Comparison of ENCODE assay signal across 15 cellular contexts in the genomic region with DNA sequence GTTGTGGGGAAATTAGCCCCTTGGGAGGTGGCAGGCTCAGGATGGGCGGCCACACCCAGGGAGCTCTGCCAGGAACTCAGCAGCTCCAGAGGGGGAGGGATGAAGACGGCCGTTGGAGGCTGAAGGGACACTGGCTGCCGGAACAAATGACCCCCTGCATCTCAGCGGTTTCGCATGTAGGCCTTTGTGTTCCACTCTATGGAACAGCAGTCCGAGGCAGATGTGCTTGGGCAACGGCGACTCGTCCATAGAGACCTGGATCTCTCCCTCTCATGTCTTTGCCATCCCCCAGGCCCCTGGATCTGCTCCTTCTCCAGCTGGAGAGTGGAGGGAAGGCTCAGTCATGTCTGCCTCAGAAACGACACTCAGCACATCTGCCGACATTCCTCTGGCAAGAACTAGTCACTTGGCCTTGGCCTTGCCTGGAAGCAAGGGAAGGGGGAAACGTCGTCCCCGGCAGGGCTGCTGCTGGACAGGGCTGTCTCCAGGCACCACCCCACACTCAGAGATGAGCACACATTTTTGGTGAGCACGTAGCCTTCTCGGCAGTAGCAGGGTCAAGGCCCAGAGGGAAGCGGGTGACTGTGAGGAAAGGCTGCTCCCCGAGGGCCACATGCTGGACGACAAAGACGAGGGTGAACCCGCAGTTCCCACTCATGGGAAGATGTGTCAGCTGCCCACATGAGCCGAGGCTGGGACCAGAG.
DNase-seq lines count a peak whose midpoint lies in the region; ATAC-seq, FAIRE-seq and TF ChIP-seq lines count a peak whose summit lies in the region.
"Had no signal": no experiment of that assay in that cellular context is flagged by ENCODE, and none has a peak within 500 bp of the region (broad histone marks: within the 10 kb centered on the region; RNA-seq: fewer than 3 reads in every experiment).

No MANE protein-coding gene starts in this region.

- peak; percentile 9 for DNase-seq in GM13976 (ENCODE audit: low spot score)
- DNase-seq in body of pancreas: peak in 3 of 4 donors; percentile 28 to 50 (median 31)
- no peak for DNase-seq in keratinocyte (ENCODE audit: low read depth, low spot score)
- no peak for DNase-seq in stomach
- no peak for DNase-seq in NCI-H146 (lab: John Stamatoyannopoulos, UW)
- no peak for DNase-seq in middle frontal gyrus (ENCODE audit: extremely low spot score, low spot score)
- DNase-seq in activated effector memory CD4-positive, alpha-beta T cell treated with Interleukin-2 at 50 U/mL for 16 hours: no peak
- DNase-seq: activated CD4-positive, alpha-beta T cell treated with anti-CD3 and anti-CD28 coated beads for 48 hours; activated T-cell treated with anti-CD3 and anti-CD28 coated beads, Interleukin-2, amount 50 U/mL, for 24 hours; erythroblast; Kasumi-1; NCI-H1694 treated with DMSO at 0.1 percent for 48 hours; T-helper 9 cell had no signal

- H3K4me3 ChIP-seq in body of pancreas (no peak overlapping the region), keratinocyte (ENCODE audit: control insufficient read depth in 2 of 3, extremely low read depth in 1 of 3, insufficient read depth in 2 of 3, low read depth in 1 of 3, low read length in 3 of 3) (no peak overlapping the region), stomach (no peak overlapping the region)
- H3K4me3 ChIP-seq: neural progenitor cell had no signal

- no peaks in the 10 kb centered on the region for H4K20me1 ChIP-seq in keratinocyte (ENCODE audit: control insufficient read depth, extremely low read depth, insufficient read depth, low read length)

- TF ChIP-seq CTCF in GM13976 (IDR thresholded peaks at IDR 0.05; ENCODE audit: borderline replicate concordance, control extremely low read depth, extremely low read depth, insufficient read depth, missing control alignments) (no peak), body of pancreas (IDR thresholded peaks at IDR 0.05) (no peak), keratinocyte (optimal IDR thresholded peaks at IDR 0.05 in 1 of 3, IDR thresholded peaks at IDR 0.05 in 1 of 3, conservative IDR thresholded peaks at IDR 0.05 in 1 of 3; ENCODE audit: extremely low read depth in 1 of 3, insufficient read depth in 2 of 3, low read length in 3 of 3) (no peak), stomach (IDR thresholded peaks at IDR 0.05) (no peak)

- intact Hi-C loops in body of pancreas (cut with DNase I): loop anchor here (10.0 kb wide), 1 partner anchor 179 kb away; no protein-coding TSS in a partner anchor
- intact Hi-C loops in stomach (cut with DNase I; ENCODE audit: low total_unique reads): loop anchor here (10.0 kb wide), 1 partner anchor 129 kb away; no protein-coding TSS in a partner anchor

- H3K9ac ChIP-seq in keratinocyte (ENCODE audit: control insufficient read depth, extremely low read depth, insufficient read depth, low read length): peak overlapping the region; percentile 13
- H3K9ac ChIP-seq: neural progenitor cell had no signal

- H3K9me1 ChIP-seq in keratinocyte (ENCODE audit: control insufficient read depth, extremely low read depth, insufficient read depth, low read length): no peaks in the 10 kb centered on the region

- dilution Hi-C loops in keratinocyte (cut with MboI; ENCODE audit: extremely low pct_ligation_motif_present, low sequenced_read_pairs): no loop called here

- WGBS in body of pancreas, 2 donors: 73 to 80% methylated on average over 15 to 23 of the region's 23 CpGs
- 65 to 79% (median 76%) methylated on average over 19 to 23 of the region's 23 CpGs for WGBS in stomach, 5 donors

- H3K27ac ChIP-seq in body of pancreas (peak overlapping the region in 1 of 4 donors; percentile 50), keratinocyte (ENCODE audit: control insufficient read depth, insufficient read depth, low read length) (peak overlapping the region; percentile 62), stomach (peak overlapping the region in 4 of 5 donors; percentile 50 to 71 (median 67))
- H3K27ac ChIP-seq: neural progenitor cell had no signal

- no peaks in the 10 kb centered on the region for H3K27me3 ChIP-seq in body of pancreas
- H3K27me3 ChIP-seq in keratinocyte (ENCODE audit: control insufficient read depth, extremely low read depth, insufficient read depth, low read length): no peaks in the 10 kb centered on the region
- peaks cover 0 to 16% (median 0%) of the 10 kb centered on the region in 3 donors for H3K27me3 ChIP-seq in stomach
- H3K27me3 ChIP-seq: neural progenitor cell had no signal

- no peak for TF ChIP-seq EP300 in stomach (IDR thresholded peaks at IDR 0.05)

- FAIRE-seq in keratinocyte (lab: Jason Lieb, UNC): no peak

- H3K4me1 ChIP-seq in body of pancreas (no peaks in the 10 kb centered on the region), keratinocyte (ENCODE audit: control insufficient read depth, extremely low read depth, insufficient read depth, low read length) (peaks cover 15% of the 10 kb centered on the region), stomach (peaks cover 0 to 11% (median 0%) of the 10 kb centered on the region in 4 donors)
- H3K4me1 ChIP-seq: neural progenitor cell had no signal

- H2AFZ ChIP-seq in keratinocyte (ENCODE audit: control insufficient read depth, low read length): no peak overlapping the region
- H2AFZ ChIP-seq: neural progenitor cell had no signal

- no peaks in the 10 kb centered on the region for H3K9me3 ChIP-seq in body of pancreas
- no peaks in the 10 kb centered on the region for H3K9me3 ChIP-seq in keratinocyte (ENCODE audit: control insufficient read depth, low read depth, low read length)
- no peaks in the 10 kb centered on the region for H3K9me3 ChIP-seq in stomach

- ATAC-seq in body of pancreas: peak; percentile 48
- no peak for ATAC-seq in GM18870 (IDR thresholded peaks at IDR 0.05; ENCODE audit: unreplicated experiment)

- TF ChIP-seq POLR2A in body of pancreas (IDR thresholded peaks at IDR 0.05) (no peak), stomach (IDR thresholded peaks at IDR 0.05) (no peak)

- H3K4me2 ChIP-seq in keratinocyte (ENCODE audit: control insufficient read depth, extremely low read depth, insufficient read depth, low read depth, low read length): no peak overlapping the region
- H3K4me2 ChIP-seq: neural progenitor cell had no signal

- in situ Hi-C loops in GM13976 (cut with MboI; ENCODE audit: low sequenced_read_pairs, unreplicated experiment): no loop called here

- no peaks in the 10 kb centered on the region for H3K79me2 ChIP-seq in keratinocyte (ENCODE audit: control insufficient read depth, insufficient read depth, low read length)

- H3K36me3 ChIP-seq in body of pancreas (replicated peaks in 1 of 2; ENCODE audit: insufficient read depth in 1 of 2, low read depth in 2 of 2): no peaks in the 10 kb centered on the region
- no peaks in the 10 kb centered on the region for H3K36me3 ChIP-seq in keratinocyte (ENCODE audit: control insufficient read depth in 2 of 2, extremely low read depth in 1 of 2, insufficient read depth in 2 of 2, low read length in 2 of 2)
- no peaks in the 10 kb centered on the region for H3K36me3 ChIP-seq in stomach
- H3K36me3 ChIP-seq: neural progenitor cell had no signal

Comparison
In these comparisons a context has a peak if more than half of its experiments do, and no peak if none do; other contexts are left out.
1. DNase-seq: peak in GM13976 (single experiment) and body of pancreas (3 of 4); none in keratinocyte (single experiment), stomach (single experiment), NCI-H146 (single experiment), middle frontal gyrus (single experiment) and activated effector memory CD4-positive, alpha-beta T cell treated with Interleukin-2 at 50 U/mL for 16 hours (single experiment).